In genomic region chr3:164478323-164478722, GRCh38 we compare ENCODE assay signal across 2 cellular contexts.
TF ChIP-seq lines count a peak whose summit lies in the region.

No MANE protein-coding gene starts in this region.

TF ChIP-seq in IMR-90, 13 proteins besides CTCF, POLR2A, EP300 and RAD21:
- no peak for TF ChIP-seq NFE2L2 (IDR thresholded peaks at IDR 0.05; ENCODE audit: low read depth, low read length)
- no peak for TF ChIP-seq RCOR1 (IDR thresholded peaks at IDR 0.05; ENCODE audit: insufficient replicate concordance, low read length)
- TF ChIP-seq MXI1 (IDR thresholded peaks at IDR 0.05; ENCODE audit: borderline replicate concordance, low read depth, low read length) = no peak
- no peak for TF ChIP-seq ELK1 (IDR thresholded peaks at IDR 0.05; ENCODE audit: borderline replicate concordance, low read depth, low read length)
- TF ChIP-seq MAZ (IDR thresholded peaks at IDR 0.05; ENCODE audit: borderline replicate concordance, low read depth, low read length) = no peak
- no peak for TF ChIP-seq SMC3 (IDR thresholded peaks at IDR 0.05; ENCODE audit: low read depth, low read length)

TF ChIP-seq in H1, 55 proteins besides CTCF, POLR2A, EP300 and RAD21:
- TF ChIP-seq SIRT6 (IDR thresholded peaks at IDR 0.05; ENCODE audit: low read length) (no peak), ATF2 (IDR thresholded peaks at IDR 0.05; ENCODE audit: low read length) (no peak), TBP (IDR thresholded peaks at IDR 0.05; ENCODE audit: low read depth, low read length) (no peak), CTBP2 (IDR thresholded peaks at IDR 0.05; ENCODE audit: borderline replicate concordance, insufficient read depth, insufficient read length, low read length) (no peak)
